Comparison of ENCODE assay signal across 15 cellular contexts in the genomic region with DNA sequence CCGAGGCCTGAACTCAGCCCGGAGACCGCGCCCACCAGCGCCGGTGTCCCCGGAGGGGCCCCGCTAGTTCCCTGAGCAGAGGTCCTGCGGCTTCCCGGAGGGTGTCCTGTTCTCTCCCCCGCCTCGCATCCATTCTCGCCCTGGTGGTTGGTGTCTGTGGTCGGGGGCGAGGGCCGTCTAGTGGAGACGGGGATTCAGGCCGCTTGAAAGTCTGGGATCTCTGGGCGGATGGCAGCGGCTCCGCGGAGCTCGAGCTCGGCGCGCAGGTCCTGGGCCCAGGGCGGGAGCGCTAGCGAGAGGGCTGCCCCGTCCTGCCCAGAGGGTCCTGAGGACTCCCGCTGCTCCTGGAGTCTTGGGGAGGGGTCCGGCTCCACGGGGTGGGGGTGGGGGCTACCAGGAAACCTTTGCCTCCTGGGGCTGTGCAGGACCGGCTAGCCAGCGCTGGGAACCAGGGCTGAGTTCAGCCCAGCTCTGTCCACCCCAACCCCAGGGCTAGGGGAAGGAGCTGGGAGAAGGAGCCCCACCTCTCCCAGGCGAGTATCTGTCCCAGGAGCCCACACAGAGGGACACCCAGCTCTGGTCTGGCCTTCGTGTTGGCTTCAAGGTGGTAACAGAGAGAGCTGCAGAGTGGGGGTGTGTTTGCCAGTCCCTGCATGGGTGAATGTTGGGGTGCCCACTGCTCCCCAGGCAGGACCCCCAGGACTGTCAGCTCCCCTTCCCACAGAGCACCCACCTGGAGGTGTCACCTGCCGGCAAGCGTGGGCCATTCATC. TPM values are rescaled to one million over a fixed set of nuclear protein-coding genes. Genes with fewer than 3 reads are reported as not detected.
DNase-seq lines count a peak whose midpoint lies in the region; ATAC-seq and TF ChIP-seq lines count a peak whose summit lies in the region.
"Had no signal": no experiment of that assay in that cellular context is flagged by ENCODE, and none has a peak within 500 bp of the region (broad histone marks: within the 10 kb centered on the region; RNA-seq: fewer than 3 reads in every experiment).

No MANE protein-coding gene starts in this region.

- H3K4ac ChIP-seq in H9 (ENCODE audit: low read depth, low read length), result no peak overlapping the region

- no peak overlapping the region for H4K8ac ChIP-seq in H9 (replicated peaks; ENCODE audit: insufficient read length, low read depth, low read length)

- no peaks in the 10 kb centered on the region for H3K27me3 ChIP-seq in H9 (ENCODE audit: insufficient read depth, low read length)
- peaks cover 52% of the 10 kb centered on the region; the same call in 1 of the 2 replicates for H3K27me3 ChIP-seq in iPS-20b (ENCODE audit: insufficient read depth, low read length)
- no peaks in the 10 kb centered on the region for H3K27me3 ChIP-seq in skeletal muscle satellite cell (ENCODE audit: control insufficient read depth, insufficient read depth, low read length)
- H3K27me3 ChIP-seq: thyroid gland had no signal

- peak overlapping the region; percentile 55; the same call in 1 of the 2 replicates for H3K4me3 ChIP-seq in iPS-20b (ENCODE audit: low read length)
- peak overlapping the region; percentile 26 for H3K4me3 ChIP-seq in skeletal muscle satellite cell (ENCODE audit: low read length)
- H3K4me3 ChIP-seq: thyroid gland had no signal

- no peak overlapping the region for H3K18ac ChIP-seq in H9 (ENCODE audit: insufficient read length, low read depth, low read length)

- no peaks in the 10 kb centered on the region for H3K4me1 ChIP-seq in H9 (ENCODE audit: insufficient read depth, low read length)
- peaks cover 9% of the 10 kb centered on the region; the same call in 1 of the 2 replicates for H3K4me1 ChIP-seq in iPS-20b (ENCODE audit: insufficient read depth, low read length)
- H3K4me1 ChIP-seq in skeletal muscle satellite cell (ENCODE audit: control insufficient read depth, insufficient read depth, low read length), result peaks cover 45% of the 10 kb centered on the region

- no peak overlapping the region for H3K9ac ChIP-seq in H9 (ENCODE audit: extremely low read depth, insufficient read length, low read length)
- no peak overlapping the region for H3K9ac ChIP-seq in iPS-20b (ENCODE audit: low read depth, low read length)
- H3K9ac ChIP-seq in skeletal muscle satellite cell (ENCODE audit: low read depth, low read length), result no peak overlapping the region

- POLR2A ChIA-PET in WTC11 (lab: Charles Lee), result no interaction called here

- peak overlapping the region; percentile 58 to 77 for H3K4me3 Mint-ChIP-seq in H9
- H3K4me3 Mint-ChIP-seq in WTC11, result peak overlapping the region; percentile 68
- H3K4me3 Mint-ChIP-seq in activated CD8-positive, alpha-beta memory T cell treated with anti-CD3 and anti-CD28 coated beads, Interleukin-2, amount 10 ng/mL, durations not matched to agents 7 days and 5 days, result no peak overlapping the region

- H3K27me3 Mint-ChIP-seq in H9 (ENCODE audit: low read depth) (peaks cover 21% of the 10 kb centered on the region), WTC11 (ENCODE audit: low read depth) (peaks cover 21% of the 10 kb centered on the region)
- H3K27me3 Mint-ChIP-seq in activated CD8-positive, alpha-beta memory T cell treated with anti-CD3 and anti-CD28 coated beads, Interleukin-2, amount 10 ng/mL, durations not matched to agents 7 days and 5 days, result peaks cover 4% of the 10 kb centered on the region

- H3K36me3 ChIP-seq in iPS-20b (ENCODE audit: insufficient read depth, low read depth, low read length) (no peaks in the 10 kb centered on the region), skeletal muscle satellite cell (ENCODE audit: insufficient read depth, low read length) (peaks cover 26% of the 10 kb centered on the region)
- H3K36me3 ChIP-seq: thyroid gland had no signal

- no peak overlapping the region for H2BK12ac ChIP-seq in H9 (ENCODE audit: insufficient read length, low read depth, low read length)

- H3K4me2 ChIP-seq in H9 (ENCODE audit: insufficient read depth, insufficient read length, low read length), result peak overlapping the region; percentile 38
- H3K4me2 ChIP-seq in skeletal muscle satellite cell (ENCODE audit: low read length), result peak overlapping the region; percentile 72

- H3K9me3 ChIP-seq in H9 (ENCODE audit: control insufficient read depth, low read depth, low read length) (no peaks in the 10 kb centered on the region), iPS-20b (ENCODE audit: insufficient read depth, low read depth, low read length) (no peaks in the 10 kb centered on the region), skeletal muscle satellite cell (replicated peaks; ENCODE audit: low read length) (no peaks in the 10 kb centered on the region)
- H3K9me3 ChIP-seq: thyroid gland had no signal

- no peak overlapping the region for H2BK120ac ChIP-seq in H9 (ENCODE audit: low read depth, low read length, poor library complexity, severe bottlenecking)

- no peak overlapping the region for H4K91ac ChIP-seq in H9 (ENCODE audit: insufficient read length, low read depth, low read length)

- H3K27ac ChIP-seq in H9 (ENCODE audit: insufficient read length, low read depth, low read length) (no peak overlapping the region), iPS-20b (ENCODE audit: low read length) (no peak overlapping the region)
- H3K27ac ChIP-seq: thyroid gland had no signal

- CTCF ChIA-PET in WTC11 (lab: Charles Lee), result interaction anchor here (0.6 to 2.7 kb wide), 17 partner anchors 9 to 218 kb away, joined by 3 to 17 read pairs (median 4); partner anchors contain the start of genes EXD3, NOXA1, NRARP and TUBB4B
- CTCF ChIA-PET in activated CD8-positive, alpha-beta memory T cell treated with anti-CD3 and anti-CD28 coated beads, Interleukin-2, amount 10 ng/mL, durations not matched to agents 7 days and 5 days (lab: Charles Lee), result interaction anchor here (1.4 kb wide), 1 partner anchor 20 kb away, joined by 4 read pairs; the partner anchor contains the start of gene NRARP

- peaks cover 0 to 1% (median 0%) of the 10 kb centered on the region in 3 experiments; a peak in 1 of 7 replicates for H3K36me3 Mint-ChIP-seq in H9 (ENCODE audit: insufficient read depth in 1 of 3, low read depth in 3 of 3)
- no peaks in the 10 kb centered on the region for H3K36me3 Mint-ChIP-seq in WTC11
- peaks cover 2% of the 10 kb centered on the region for H3K36me3 Mint-ChIP-seq in activated CD8-positive, alpha-beta memory T cell treated with anti-CD3 and anti-CD28 coated beads, Interleukin-2, amount 10 ng/mL, durations not matched to agents 7 days and 5 days

- DNase-seq in H9 (peak; percentile 51), WTC11 (ENCODE audit: low spot score) (peak; percentile 64), hepatic stellate cell (ENCODE audit: low spot score) (no peak)
- DNase-seq in activated CD8-positive, alpha-beta memory T cell treated with anti-CD3 and anti-CD28 coated beads, Interleukin-2, amount 10 ng/mL, durations not matched to agents 7 days and 5 days, result no peak
- DNase-seq: activated CD8-positive, alpha-beta memory T cell treated with anti-CD3 and anti-CD28 coated beads, Interleukin-2, amount 50 U/mL, for 4 hours; activated naive CD4-positive, alpha-beta T cell treated with Interleukin-2 at 50 U/mL for 16 hours; CD4-positive, alpha-beta memory T cell; KG1; stimulated activated CD4-positive, alpha-beta T cell treated with anti-CD3 and anti-CD28 coated beads, Interleukin-1b, Interleukin-23, amount 100 ng/mL, for 48 hours; SW 1271; thyroid gland had no signal

- no peak overlapping the region for H2AK5ac ChIP-seq in H9 (ENCODE audit: insufficient read length, low read length)

- no peak overlapping the region for H3K56ac ChIP-seq in H9 (ENCODE audit: insufficient read length, low read depth, low read length)

- H3K4me1 Mint-ChIP-seq in H9, result peaks cover 7 to 10% of the 10 kb centered on the region in 2 experiments
- H3K4me1 Mint-ChIP-seq in WTC11, result peaks cover 6% of the 10 kb centered on the region
- H3K4me1 Mint-ChIP-seq in activated CD8-positive, alpha-beta memory T cell treated with anti-CD3 and anti-CD28 coated beads, Interleukin-2, amount 10 ng/mL, durations not matched to agents 7 days and 5 days, result peaks cover 9% of the 10 kb centered on the region

- no peak overlapping the region for H4K5ac ChIP-seq in H9 (ENCODE audit: insufficient read length, low read depth, low read length)

- H3K27ac Mint-ChIP-seq in H9 (no peak overlapping the region), WTC11 (no peak overlapping the region)
- H3K27ac Mint-ChIP-seq in activated CD8-positive, alpha-beta memory T cell treated with anti-CD3 and anti-CD28 coated beads, Interleukin-2, amount 10 ng/mL, durations not matched to agents 7 days and 5 days, result no peak overlapping the region

- peak; percentile 29 for ATAC-seq in WTC11
- no peak for ATAC-seq in activated CD8-positive, alpha-beta memory T cell treated with anti-CD3 and anti-CD28 coated beads, Interleukin-2, amount 10 ng/mL, durations not matched to agents 7 days and 5 days
- ATAC-seq in HG03469 (IDR thresholded peaks at IDR 0.05; ENCODE audit: unreplicated experiment), result no peak
- ATAC-seq: Panc1 had no signal

- no CpG with 5 or more reads among the region's 39 CpGs for WGBS in H9 (ENCODE audit: extremely low coverage, insufficient read length, low lambda C conversion rate)

- TF ChIP-seq CTCF in H9 (conservative IDR thresholded peaks at IDR 0.05) (no peak), WTC11 (IDR thresholded peaks at IDR 0.05) (no peak)

- no peak overlapping the region; the same call in 1 of the 2 replicates for H2BK15ac ChIP-seq in H9 (ENCODE audit: low read depth, low read length)

- no peak overlapping the region for H3T11ph ChIP-seq in H9 (ENCODE audit: low read length)

- no peak overlapping the region for H2BK20ac ChIP-seq in H9 (ENCODE audit: low read depth, low read length, poor library complexity, severe bottlenecking)

- H2BK5ac ChIP-seq in H9 (ENCODE audit: insufficient read length, low read length), result no peak overlapping the region

- H3K79me2 ChIP-seq in H9 (ENCODE audit: insufficient read depth, low read length), result no peaks in the 10 kb centered on the region

- no peak overlapping the region for H2AFZ ChIP-seq in H9 (ENCODE audit: low read length)

- H3K14ac ChIP-seq in H9 (ENCODE audit: insufficient read depth, low read length), result peak overlapping the region; percentile 37; the same call in 1 of the 2 replicates

- H3K23me2 ChIP-seq in H9 (ENCODE audit: insufficient read length, low read depth, low read length, poor library complexity, severe bottlenecking), result peaks cover 12% of the 10 kb centered on the region

- no peaks in the 10 kb centered on the region for H3K79me1 ChIP-seq in H9 (ENCODE audit: insufficient read depth, low read depth, low read length, poor library complexity, severe bottlenecking)

- H3K23ac ChIP-seq in H9 (ENCODE audit: insufficient read length, low read depth, low read length), result no peak overlapping the region

- H4K20me1 ChIP-seq in H9 (ENCODE audit: control insufficient read depth, insufficient read depth, insufficient read length), result no peaks in the 10 kb centered on the region

- H3K9me3 Mint-ChIP-seq in H9 (no peaks in the 10 kb centered on the region; a peak in 2 of 5 replicates), WTC11 (no peaks in the 10 kb centered on the region)
- no peaks in the 10 kb centered on the region for H3K9me3 Mint-ChIP-seq in activated CD8-positive, alpha-beta memory T cell treated with anti-CD3 and anti-CD28 coated beads, Interleukin-2, amount 10 ng/mL, durations not matched to agents 7 days and 5 days (ENCODE audit: low read depth)
- H3K9me3 Mint-ChIP-seq: CD4-positive, alpha-beta memory T cell had no signal

RNA-seq across cellular contexts. Expression of gene TOR4A, which starts 4.0 kb away (rescaled TPM):
- total RNA-seq in H9 (2021) (5.9 and 6.2 TPM in 2 replicates), WTC11 (2021) (7.3 to 11.8 TPM (median 11.3 TPM) in 3 replicates)
- total RNA-seq in skeletal muscle satellite cell (2012; rRNA removed), result 7.0 and 11.7 TPM in 2 replicates
- total RNA-seq in activated CD8-positive, alpha-beta memory T cell treated with anti-CD3 and anti-CD28 coated beads, Interleukin-2, amount 10 ng/mL, durations not matched to agents 7 days and 5 days, result 10 to 100 TPM; 10.9 to 13.3 TPM

RNA-seq across cellular contexts. Expression of gene NRARP, which starts 20.5 kb away (rescaled TPM):
- total RNA-seq in H9 (2021) (22.8 and 23.8 TPM in 2 replicates), WTC11 (2021) (46.7 to 52.4 TPM (median 51.5 TPM) in 3 replicates)
- 0.25 TPM in 1 of 2 replicates, not detected in the other for total RNA-seq in skeletal muscle satellite cell (2012; rRNA removed)
- 1 to 10 TPM; 1.6 to 4.5 TPM for total RNA-seq in activated CD8-positive, alpha-beta memory T cell treated with anti-CD3 and anti-CD28 coated beads, Interleukin-2, amount 10 ng/mL, durations not matched to agents 7 days and 5 days

RNA-seq across cellular contexts. Expression of gene NELFB, which starts 26.4 kb away (rescaled TPM):
- total RNA-seq in H9 (2021), result 71.4 and 71.7 TPM in 2 replicates
- total RNA-seq in WTC11 (2021), result 93.7 to 95.0 TPM (median 94.7 TPM) in 3 replicates
- total RNA-seq in skeletal muscle satellite cell (2012; rRNA removed), result 49.2 and 55.5 TPM in 2 replicates
- 10 to 100 TPM; 70.8 to 75.3 TPM for total RNA-seq in activated CD8-positive, alpha-beta memory T cell treated with anti-CD3 and anti-CD28 coated beads, Interleukin-2, amount 10 ng/mL, durations not matched to agents 7 days and 5 days

RNA-seq across cellular contexts. Expression of gene STPG3, which starts 30.4 kb away (rescaled TPM):
- total RNA-seq in H9 (2021) (not detected in 2 replicates), WTC11 (2021) (0.21 to 0.26 TPM in 2 of 3 replicates, not detected in the other)
- not detected in 2 replicates for total RNA-seq in skeletal muscle satellite cell (2012; rRNA removed)
- total RNA-seq in activated CD8-positive, alpha-beta memory T cell treated with anti-CD3 and anti-CD28 coated beads, Interleukin-2, amount 10 ng/mL, durations not matched to agents 7 days and 5 days, result not detected
- total RNA-seq: CD4-positive, alpha-beta memory T cell; thyroid gland had no signal

RNA-seq across cellular contexts. Expression of gene TUBB4B, which starts 40.4 kb away (rescaled TPM):
- total RNA-seq in H9 (2021) (378 and 386 TPM in 2 replicates), WTC11 (2021) (373 to 376 TPM (median 375 TPM) in 3 replicates)
- total RNA-seq in skeletal muscle satellite cell (2012; rRNA removed), result 261 and 457 TPM in 2 replicates
- 100 to 1,000 TPM; 353 to 375 TPM for total RNA-seq in activated CD8-positive, alpha-beta memory T cell treated with anti-CD3 and anti-CD28 coated beads, Interleukin-2, amount 10 ng/mL, durations not matched to agents 7 days and 5 days

Comparison
In these comparisons a context has a peak if more than half of its experiments do, and no peak if none do; other contexts are left out.
1. DNase-seq: peak in H9 (single experiment) and WTC11 (single experiment); none in hepatic stellate cell (single experiment) and activated CD8-positive, alpha-beta memory T cell treated with anti-CD3 and anti-CD28 coated beads, Interleukin-2, amount 10 ng/mL, durations not matched to agents 7 days and 5 days (single experiment).